In the genomic region with DNA sequence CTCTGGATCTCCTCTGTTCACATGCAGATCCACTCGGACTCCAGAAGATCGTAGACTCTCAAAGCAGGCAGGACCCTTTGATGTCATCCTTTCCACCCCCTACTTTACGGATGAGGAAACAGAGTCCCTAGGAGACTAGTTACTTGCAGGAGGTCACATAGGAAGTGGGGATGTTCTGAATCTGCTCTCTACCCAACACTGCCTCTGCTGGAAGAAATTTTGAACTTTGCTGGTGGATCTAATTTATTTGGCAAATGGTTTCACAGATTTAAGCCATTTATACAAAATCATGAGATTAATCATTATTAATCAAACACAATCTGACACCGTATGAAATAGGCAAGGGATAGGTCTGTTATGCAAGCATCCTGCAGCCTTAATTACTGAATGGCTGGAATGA, we compare ENCODE assay signal across 9 cellular contexts. TPM values are rescaled to one million over a fixed set of nuclear protein-coding genes. Genes with fewer than 3 reads are reported as not detected.
DNase-seq lines count a peak whose midpoint lies in the region; ATAC-seq, FAIRE-seq and TF ChIP-seq lines count a peak whose summit lies in the region.
"Had no signal": no experiment of that assay in that cellular context is flagged by ENCODE, and none has a peak within 500 bp of the region (broad histone marks: within the 10 kb centered on the region; RNA-seq: fewer than 3 reads in every experiment).

No MANE protein-coding gene starts in this region.

- TF ChIP-seq CTCF in BJ (IDR thresholded peaks at IDR 0.05; ENCODE audit: insufficient read depth, low read depth, low read length) = peak; percentile 66
- TF ChIP-seq CTCF in GM12878 (IDR thresholded peaks at IDR 0.05 in 2 of 3, conservative IDR thresholded peaks at IDR 0.05 in 1 of 3; ENCODE audit: control insufficient read depth in 2 of 3, extremely low read depth in 1 of 3, insufficient read depth in 1 of 3, low read depth in 3 of 3, low read length in 3 of 3) = peak in 2 of 3 experiments; percentile 22 to 30; a peak in 4 of 6 replicates
- peak; percentile 37 for TF ChIP-seq CTCF in liver (IDR thresholded peaks at IDR 0.05; ENCODE audit: low read depth, low read length, missing input control)
- no peak for TF ChIP-seq CTCF in GM20000 (IDR thresholded peaks at IDR 0.05; ENCODE audit: extremely low read depth, missing control alignments)

- H3K4me3 ChIP-seq in BJ (ENCODE audit: low read depth, low read length) = no peak overlapping the region
- no peak overlapping the region for H3K4me3 ChIP-seq in Jurkat, Clone E6-1 (ENCODE audit: low read length)
- H3K4me3 ChIP-seq in GM12878 = no peak overlapping the region
- no peak overlapping the region for H3K4me3 ChIP-seq in liver (ENCODE audit: low read depth in 1 of 3, low read length in 3 of 3)
- H3K4me3 ChIP-seq: SJCRH30 had no signal

- BruUV-seq in GM12878 (replicated peaks; lab: Mats Ljungman, UMichigan) = no TSS peak

- in situ Hi-C loops in GM12878 (cut with MboI) = loop anchor here (5.0 to 25.0 kb wide), 4 partner anchors 501 to 994 kb away; no protein-coding TSS in a partner anchor

- no peak overlapping the region for H3K4me2 ChIP-seq in GM12878 (ENCODE audit: control insufficient read depth, insufficient read depth)

- H3K27ac ChIP-seq in GM12878 (ENCODE audit: control insufficient read depth, insufficient read depth) (no peak overlapping the region), liver (ENCODE audit: low read depth in 1 of 2, low read length in 2 of 2) (no peak overlapping the region)
- H3K27ac ChIP-seq: SJCRH30 had no signal

- no peak for FAIRE-seq in GM12878 (lab: Jason Lieb, UNC)

- ATAC-seq in GM12878 = peak; percentile 53; the same call in 2 of the 3 replicates

- TF ChIP-seq POLR2A in GM12878 (IDR thresholded peaks at IDR 0.05; ENCODE audit: low read depth, low read length) = no peak

- H3K9ac ChIP-seq in GM12878 (ENCODE audit: control insufficient read depth, insufficient read depth, low read length) (no peak overlapping the region), liver (ENCODE audit: low read depth in 1 of 2, low read length in 2 of 2) (no peak overlapping the region)

- WGBS in GM12878 (ENCODE audit: insufficient coverage, insufficient replicate concordance, low lambda C conversion rate, missing lambda C conversion rate) = 59% methylated on average over 4 of the region's 4 CpGs
- WGBS in liver = 74% methylated on average over 4 of the region's 4 CpGs

- POLR2A ChIA-PET in BJ (lab: Charles Lee) = no interaction called here
- POLR2A ChIA-PET in GM12878 (lab: Charles Lee) = no interaction called here

- intact Hi-C loops in GM12878 (cut with micrococcal nuclease; ENCODE audit: unreplicated experiment) = loop anchor here (1.0 to 10.0 kb wide), 9 partner anchors 164 to 994 kb away; partner anchors contain the start of gene GALNT18

- no peaks in the 10 kb centered on the region for H3K79me2 ChIP-seq in GM12878 (ENCODE audit: control insufficient read depth, insufficient read depth, low read length)

- TF ChIP-seq EP300 in GM12878 (IDR thresholded peaks at IDR 0.05; ENCODE audit: borderline replicate concordance in 1 of 2, control insufficient read depth in 1 of 2, low read depth in 2 of 2, low read length in 2 of 2) = no peak

- no peak for DNase-seq in BJ (ENCODE audit: low read depth)
- DNase-seq in Jurkat, Clone E6-1 (ENCODE audit: low read depth, low spot score) = peak; percentile 12
- DNase-seq in GM12878 (ENCODE audit: low read depth, low spot score) = no peak
- no peak for DNase-seq in GM20000 (ENCODE audit: low spot score)
- no peak for DNase-seq in mesenteric fat pad (ENCODE audit: low spot score)
- no peak for DNase-seq in activated T-cell treated with anti-CD3 and anti-CD28 coated beads, Interleukin-2, amount 50 U/mL, for 1 hour
- no peak for DNase-seq in activated CD8-positive, alpha-beta memory T cell treated with anti-CD3 and anti-CD28 coated beads for 24 hours

- no peaks in the 10 kb centered on the region for H4K20me1 ChIP-seq in GM12878 (ENCODE audit: control insufficient read depth, insufficient read depth)

- H3K4me1 ChIP-seq in GM12878 (ENCODE audit: control insufficient read depth, insufficient read depth, low read length) = no peaks in the 10 kb centered on the region
- H3K4me1 ChIP-seq in liver (ENCODE audit: control insufficient read depth in 4 of 4, insufficient read depth in 4 of 4, low read length in 3 of 4) = no peaks in the 10 kb centered on the region
- H3K4me1 ChIP-seq: SJCRH30 had no signal

- CTCF ChIA-PET in BJ (lab: Yijun Ruan, JAX) (interaction anchor here (0.6 to 5.3 kb wide), 33 partner anchors 8 to 1017 kb away, joined by 3 to 72 read pairs (median 6); no protein-coding TSS in a partner anchor), GM12878 (lab: Yijun Ruan, JAX) (interaction anchor here (0.8 to 3.9 kb wide), 22 partner anchors 10 to 852 kb away, joined by 3 to 99 read pairs (median 7); partner anchors contain the start of gene GALNT18)

- SMC1A ChIA-PET in GM12878 (lab: Charles Lee; ENCODE audit: uncharacterized antibody, unreplicated experiment) = interaction anchor here (1.0 to 3.3 kb wide), 11 partner anchors 11 to 759 kb away, joined by 3 to 37 read pairs (median 4); no protein-coding TSS in a partner anchor

- H3K9me3 ChIP-seq in GM12878 (replicated peaks; ENCODE audit: control insufficient read depth, insufficient read depth, low read length) (no peaks in the 10 kb centered on the region), liver (ENCODE audit: control insufficient read depth in 4 of 4, low read length in 3 of 4) (no peaks in the 10 kb centered on the region)
- H3K9me3 ChIP-seq: SJCRH30 had no signal

- peak; percentile 12; the same call in 1 of the 2 replicates for TF ChIP-seq RAD21 in GM12878 (IDR thresholded peaks at IDR 0.05; ENCODE audit: insufficient read depth, low read depth, low read length)
- TF ChIP-seq RAD21 in liver (IDR thresholded peaks at IDR 0.05) = peak; percentile 65 to 72

- H2AFZ ChIP-seq in GM12878 (ENCODE audit: control insufficient read depth, low read depth, low read length) = no peak overlapping the region

- RAD21 ChIA-PET in GM12878 (lab: Charles Lee; ENCODE audit: unreplicated experiment) = interaction anchor here (0.6 to 2.7 kb wide), 10 partner anchors 63 to 994 kb away, joined by 3 to 42 read pairs (median 8); partner anchors contain the start of gene GALNT18

- H3K36me3 ChIP-seq in BJ (ENCODE audit: control insufficient read depth, insufficient read depth, low read length) (no peaks in the 10 kb centered on the region), GM12878 (ENCODE audit: control insufficient read depth in 2 of 2, insufficient read depth in 2 of 2, low read length in 1 of 2) (no peaks in the 10 kb centered on the region), liver (ENCODE audit: control insufficient read depth in 4 of 4, insufficient read depth in 3 of 4, low read depth in 1 of 4, low read length in 3 of 4) (no peaks in the 10 kb centered on the region)
- H3K36me3 ChIP-seq: SJCRH30 had no signal

- H3K27me3 ChIP-seq in BJ (ENCODE audit: control insufficient read depth, insufficient read depth, low read length) (0 out of 2 replicates have a peak, but pooled peaks cover 2% of the 10 kb centered on the region), GM12878 (replicated peaks in 1 of 2; ENCODE audit: control insufficient read depth in 2 of 2, insufficient read depth in 2 of 2, low read length in 1 of 2) (no peaks in the 10 kb centered on the region), liver (ENCODE audit: control insufficient read depth in 4 of 4, insufficient read depth in 4 of 4, low read length in 3 of 4) (peaks cover 0 to 2% (median 0%) of the 10 kb centered on the region in 4 donors)

RNA-seq across cellular contexts. Expression of gene USP47, which starts 55.0 kb away (rescaled TPM):
- 15.0 and 22.1 TPM in 2 replicates for polyA plus RNA-seq in BJ (2011; rRNA removed)
- 15.7 and 23.0 TPM in 2 replicates for polyA minus RNA-seq in BJ (2011; rRNA and poly(A)+ RNA removed)
- polyA plus RNA-seq in Jurkat, Clone E6-1 (2012; ENCODE audit: insufficient read depth, insufficient read length) = 28.3 TPM
- 213 and 244 TPM in 2 replicates for total RNA-seq in GM12878 (2013; cell fraction: nucleolus; rRNA removed)
- 50.0 and 54.0 TPM in 2 replicates for total RNA-seq in GM12878 (2014; rRNA removed)
- 54.0 and 54.2 TPM in 2 replicates for total RNA-seq in GM12878 (2014; rRNA removed; fragmentation: Illumina TruSeq; extraction: Trizol)
- total RNA-seq in GM12878 (2021) = 28.7 and 33.9 TPM in 2 replicates
- 16.6 TPM for polyA plus RNA-seq in GM12878 (2011; ENCODE audit: low read depth)
- polyA plus RNA-seq in GM12878 (2011; rRNA removed) = 25.7 and 42.5 TPM in 2 replicates
- 8.9 and 10.5 TPM in 2 replicates for polyA plus RNA-seq in GM12878 (2011; cell fraction: cytosol; rRNA removed)
- 35.4 and 37.1 TPM in 2 replicates for polyA plus RNA-seq in GM12878 (2011; cell fraction: nucleus; rRNA removed)
- 25.5 and 29.9 TPM in 2 replicates for polyA plus RNA-seq in GM12878 (2012)
- polyA plus RNA-seq in GM12878 (2014; fragmentation: Illumina TruSeq; extraction: Trizol) = 34.4 and 53.3 TPM in 2 replicates
- polyA plus RNA-seq in GM12878 (2014; fragmentation: Nextera tagmentation; extraction: Ambion mirVana) = 10 to 100 TPM; 13.9 to 14.8 TPM
- 23.1 and 27.2 TPM in 2 replicates for polyA plus RNA-seq in GM12878 (2014; rRNA removed)
- 10 to 100 TPM; 36.2 to 38.8 TPM for polyA plus RNA-seq in GM12878 (2016; fragmentation: Nextera tagmentation; extraction: Ambion mirVana)
- polyA minus RNA-seq in GM12878 (2011; rRNA and poly(A)+ RNA removed) = 34.3 and 45.4 TPM in 2 replicates
- 11.1 and 13.4 TPM in 2 replicates for polyA minus RNA-seq in GM12878 (2011; cell fraction: cytosol; rRNA and poly(A)+ RNA removed)
- polyA minus RNA-seq in GM12878 (2011; cell fraction: nucleus; rRNA and poly(A)+ RNA removed) = 57.3 and 80.4 TPM in 2 replicates
- 10 to 100 TPM; 38.2 to 55.1 TPM for total RNA-seq in liver
- polyA plus RNA-seq in liver = 10 to 100 TPM; 14.9 to 26.3 TPM
- 53.3 TPM for total RNA-seq in mesenteric fat pad
